Comparison of ENCODE assay signal across 18 cellular contexts in the genomic region with DNA sequence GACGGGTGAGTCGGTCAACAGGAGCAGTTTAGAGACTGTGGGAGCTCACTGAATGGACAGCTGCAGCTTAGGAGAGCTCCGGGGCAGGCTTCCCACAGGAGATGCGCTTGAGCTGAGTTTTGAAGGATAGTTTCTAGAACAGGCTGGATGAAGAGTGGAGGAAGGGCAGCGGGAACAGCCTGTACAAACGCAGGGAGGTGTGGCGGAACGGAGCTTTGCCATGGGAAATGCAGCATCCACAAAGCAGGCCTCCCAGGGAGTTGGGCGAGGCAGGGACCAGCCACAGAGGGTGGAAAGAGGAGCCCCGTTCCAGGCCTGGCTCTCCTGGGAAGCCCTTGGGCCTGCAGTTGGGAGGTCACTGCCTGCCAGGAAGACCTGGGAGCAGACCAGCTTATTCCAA.
"Had no signal": no experiment of that assay in that cellular context is flagged by ENCODE, and none has a peak within 500 bp of the region (broad histone marks: within the 10 kb centered on the region; RNA-seq: fewer than 3 reads in every experiment).

No MANE protein-coding gene starts in this region.

- H3K4me1 ChIP-seq: Peyer's patch had no signal

- ATAC-seq: activated CD4-positive, alpha-beta T cell treated with anti-CD3 and anti-CD28 coated beads for 36 hours; activated CD8-positive, alpha-beta T cell treated with anti-CD3 and anti-CD28 coated beads for 36 hours; K562; T-cell had no signal

- H3K27ac ChIP-seq: Peyer's patch had no signal

- H3K4me1 Mint-ChIP-seq: activated CD4-positive, alpha-beta T cell treated with anti-CD3 and anti-CD28 coated beads for 36 hours; activated naive CD4-positive, alpha-beta T cell treated with anti-CD3 and anti-CD28 coated beads, Interleukin-2, amount 50 U/mL, for 24 hours; T-cell had no signal

- H3K4me3 Mint-ChIP-seq: activated CD4-positive, alpha-beta T cell treated with anti-CD3 and anti-CD28 coated beads for 36 hours; activated CD8-positive, alpha-beta T cell treated with anti-CD3 and anti-CD28 coated beads for 36 hours; activated naive CD4-positive, alpha-beta T cell treated with anti-CD3 and anti-CD28 coated beads, Interleukin-2, amount 50 U/mL, for 24 hours; T-cell had no signal

- DNase-seq: activated CD4-positive, alpha-beta T cell treated with anti-CD3 and anti-CD28 coated beads for 36 hours; activated CD8-positive, alpha-beta memory T cell treated with anti-CD3 and anti-CD28 coated beads, Interleukin-2, amount 50 U/mL, for 48 hours; activated CD8-positive, alpha-beta T cell treated with anti-CD3 and anti-CD28 coated beads for 36 hours; activated T-cell treated with anti-CD3 and anti-CD28 coated beads, Interleukin-2, amount 50 U/mL, for 1 hour; Karpas-422; MM.1S; NCI-H1105; NCI-H1436; NCI-H1694 treated with DMSO at 0.1 percent for 48 hours; NCI-H2029 treated with DMSO at 0.1 percent for 48 hours; NCI-H510A treated with DMSO at 0.1 percent for 48 hours; Peyer's patch; SIG-M5; T-cell; T-helper 2 cell; T1000 had no signal

- H3K4me3 ChIP-seq: K562, Peyer's patch had no signal

- H3K27me3 ChIP-seq: Peyer's patch had no signal

- H3K9me3 Mint-ChIP-seq: activated CD8-positive, alpha-beta T cell treated with anti-CD3 and anti-CD28 coated beads for 36 hours; activated naive CD4-positive, alpha-beta T cell treated with anti-CD3 and anti-CD28 coated beads, Interleukin-2, amount 50 U/mL, for 24 hours; T-cell had no signal

- H3K27me3 Mint-ChIP-seq: activated CD4-positive, alpha-beta T cell treated with anti-CD3 and anti-CD28 coated beads for 36 hours; activated CD8-positive, alpha-beta T cell treated with anti-CD3 and anti-CD28 coated beads for 36 hours; activated naive CD4-positive, alpha-beta T cell treated with anti-CD3 and anti-CD28 coated beads, Interleukin-2, amount 50 U/mL, for 24 hours; T-cell had no signal

- H3K27ac Mint-ChIP-seq: activated CD4-positive, alpha-beta T cell treated with anti-CD3 and anti-CD28 coated beads for 36 hours; activated CD8-positive, alpha-beta T cell treated with anti-CD3 and anti-CD28 coated beads for 36 hours; activated naive CD4-positive, alpha-beta T cell treated with anti-CD3 and anti-CD28 coated beads, Interleukin-2, amount 50 U/mL, for 24 hours; T-cell had no signal

- H3K9me3 ChIP-seq: Peyer's patch had no signal
